ENCODE assay signal across 33 cellular contexts in genomic region chr9:71128796-71129195, GRCh38. TPM values are rescaled to one million over a fixed set of nuclear protein-coding genes. Genes with fewer than 3 reads are reported as not detected.
"Had no signal": no experiment of that assay in that cellular context is flagged by ENCODE, and none has a peak within 500 bp of the region (broad histone marks: within the 10 kb centered on the region; RNA-seq: fewer than 3 reads in every experiment).

No MANE protein-coding gene starts in this region.

- DNase-seq: activated CD4-positive, alpha-beta memory T cell treated with anti-CD3 and anti-CD28 coated beads, Interleukin-2, amount 10 ng/mL, durations not matched to agents 7 days and 5 days; activated CD4-positive, alpha-beta T cell treated with anti-CD3 and anti-CD28 coated beads for 1 hour; activated CD4-positive, alpha-beta T cell treated with anti-CD3 and anti-CD28 coated beads for 36 hours; activated CD4-positive, alpha-beta T cell treated with anti-CD3 and anti-CD28 coated beads for 48 hours; activated CD4-positive, alpha-beta T cell treated with anti-CD3 and anti-CD28 coated beads, Interleukin-2, amount 10 ng/mL, durations not matched to agents 7 days and 5 days; activated CD4-positive, alpha-beta T cell treated with anti-CD3 and anti-CD28 coated beads, Interleukin-2, amount 50 U/mL, for 48 hours; activated CD4-positive, CD25-positive, alpha-beta regulatory T cell; activated CD8-positive, alpha-beta memory T cell treated with anti-CD3 and anti-CD28 coated beads for 24 hours; activated CD8-positive, alpha-beta memory T cell treated with anti-CD3 and anti-CD28 coated beads, Interleukin-2, amount 10 ng/mL, durations not matched to agents 7 days and 5 days; activated CD8-positive, alpha-beta memory T cell treated with anti-CD3 and anti-CD28 coated beads, Interleukin-2, amount 50 U/mL, for 48 hours; activated CD8-positive, alpha-beta T cell treated with anti-CD3 and anti-CD28 coated beads, Interleukin-2, amount 10 ng/mL, durations not matched to agents 7 days and 5 days; activated effector memory CD4-positive, alpha-beta T cell treated with Interleukin-2 at 50 U/mL for 16 hours; activated gamma-delta T cell; activated naive CD4-positive, alpha-beta T cell treated with anti-CD3 and anti-CD28 coated beads, Interleukin-2, amount 10 ng/mL, durations not matched to agents 7 days and 5 days; activated naive CD4-positive, alpha-beta T cell treated with Interleukin-2 at 50 U/mL for 16 hours; activated naive CD8-positive, alpha-beta T cell treated with anti-CD3 and anti-CD28 coated beads, Interleukin-2, amount 10 ng/mL, durations not matched to agents 7 days and 5 days; activated naive CD8-positive, alpha-beta T cell treated with anti-CD3 and anti-CD28 coated beads, Interleukin-2, amount 50 U/mL, for 24 hours; activated T-cell treated with anti-CD3 and anti-CD28 coated beads, Interleukin-2, amount 50 U/mL, for 24 hours; activated T-cell treated with anti-CD3 and anti-CD28 coated beads, Interleukin-2, amount 50 U/mL, for 48 hours; amygdala; anterior cingulate cortex; T-cell; T-helper 17 cell had no signal

- H3K36me3 Mint-ChIP-seq: activated CD8-positive, alpha-beta memory T cell treated with anti-CD3 and anti-CD28 coated beads, Interleukin-2, amount 10 ng/mL, durations not matched to agents 7 days and 5 days; activated naive CD4-positive, alpha-beta T cell treated with anti-CD3 and anti-CD28 coated beads, Interleukin-2, amount 10 ng/mL, durations not matched to agents 7 days and 5 days; activated naive CD4-positive, alpha-beta T cell treated with anti-CD3 and anti-CD28 coated beads, Interleukin-2, amount 50 U/mL, for 24 hours; activated naive CD8-positive, alpha-beta T cell; activated naive CD8-positive, alpha-beta T cell treated with anti-CD3 and anti-CD28 coated beads, Interleukin-2, amount 10 ng/mL, durations not matched to agents 7 days and 5 days; brain; T-cell had no signal

- H3K27me3 Mint-ChIP-seq: activated CD4-positive, alpha-beta memory T cell treated with anti-CD3 and anti-CD28 coated beads, Interleukin-2, amount 10 ng/mL, durations not matched to agents 7 days and 5 days; activated CD8-positive, alpha-beta memory T cell treated with anti-CD3 and anti-CD28 coated beads, Interleukin-2, amount 10 ng/mL, durations not matched to agents 7 days and 5 days; activated naive CD4-positive, alpha-beta T cell treated with anti-CD3 and anti-CD28 coated beads, Interleukin-2, amount 10 ng/mL, durations not matched to agents 7 days and 5 days; activated naive CD8-positive, alpha-beta T cell treated with anti-CD3 and anti-CD28 coated beads, Interleukin-2, amount 10 ng/mL, durations not matched to agents 7 days and 5 days; activated naive CD8-positive, alpha-beta T cell treated with anti-CD3 and anti-CD28 coated beads, Interleukin-2, amount 50 U/mL, for 24 hours had no signal

- H3K9me3 Mint-ChIP-seq: activated CD4-positive, alpha-beta memory T cell treated with anti-CD3 and anti-CD28 coated beads, Interleukin-2, amount 10 ng/mL, durations not matched to agents 7 days and 5 days; activated CD4-positive, alpha-beta T cell treated with anti-CD3 and anti-CD28 coated beads, Interleukin-2, amount 10 ng/mL, durations not matched to agents 7 days and 5 days; activated naive CD4-positive, alpha-beta T cell treated with anti-CD3 and anti-CD28 coated beads, Interleukin-2, amount 10 ng/mL, durations not matched to agents 7 days and 5 days; activated naive CD4-positive, alpha-beta T cell treated with anti-CD3 and anti-CD28 coated beads, Interleukin-2, amount 50 U/mL, for 24 hours; activated naive CD8-positive, alpha-beta T cell treated with anti-CD3 and anti-CD28 coated beads, Interleukin-2, amount 10 ng/mL, durations not matched to agents 7 days and 5 days; activated naive CD8-positive, alpha-beta T cell treated with anti-CD3 and anti-CD28 coated beads, Interleukin-2, amount 50 U/mL, for 24 hours; activated T-cell treated with anti-CD3 and anti-CD28 coated beads, Interleukin-2, amount 50 U/mL, for 24 hours; activated T-helper 2 cell treated with anti-CD3 and anti-CD28 coated beads, Interferon-gamma antibody, Interleukin-2, Interleukin-4, amounts not matched to agents 10 μg/mL and 5 μg/mL and 100 μg/mL, durations not matched to agents 14 hours and 24 hours and 36 hours; brain; central memory CD8-positive, alpha-beta T cell had no signal

- H3K4me1 Mint-ChIP-seq: activated CD4-positive, alpha-beta memory T cell treated with anti-CD3 and anti-CD28 coated beads, Interleukin-2, amount 10 ng/mL, durations not matched to agents 7 days and 5 days; activated CD4-positive, alpha-beta T cell treated with anti-CD3 and anti-CD28 coated beads for 36 hours; activated CD4-positive, alpha-beta T cell treated with anti-CD3 and anti-CD28 coated beads, Interleukin-2, amount 10 ng/mL, durations not matched to agents 7 days and 5 days; activated CD8-positive, alpha-beta memory T cell treated with anti-CD3 and anti-CD28 coated beads, Interleukin-2, amount 10 ng/mL, durations not matched to agents 7 days and 5 days; activated naive CD4-positive, alpha-beta T cell treated with anti-CD3 and anti-CD28 coated beads, Interleukin-2, amount 10 ng/mL, durations not matched to agents 7 days and 5 days; activated naive CD4-positive, alpha-beta T cell treated with anti-CD3 and anti-CD28 coated beads, Interleukin-2, amount 50 U/mL, for 24 hours; activated naive CD8-positive, alpha-beta T cell treated with anti-CD3 and anti-CD28 coated beads, Interleukin-2, amount 10 ng/mL, durations not matched to agents 7 days and 5 days; activated naive CD8-positive, alpha-beta T cell treated with anti-CD3 and anti-CD28 coated beads, Interleukin-2, amount 50 U/mL, for 24 hours; central memory CD8-positive, alpha-beta T cell; T-cell; T-helper 17 cell had no signal

- H3K27ac Mint-ChIP-seq: activated CD4-positive, alpha-beta memory T cell treated with anti-CD3 and anti-CD28 coated beads, Interleukin-2, amount 10 ng/mL, durations not matched to agents 7 days and 5 days; activated CD4-positive, alpha-beta T cell treated with anti-CD3 and anti-CD28 coated beads for 36 hours; activated CD4-positive, alpha-beta T cell treated with anti-CD3 and anti-CD28 coated beads, Interleukin-2, amount 10 ng/mL, durations not matched to agents 7 days and 5 days; activated CD8-positive, alpha-beta memory T cell treated with anti-CD3 and anti-CD28 coated beads, Interleukin-2, amount 10 ng/mL, durations not matched to agents 7 days and 5 days; activated CD8-positive, alpha-beta T cell treated with anti-CD3 and anti-CD28 coated beads, Interleukin-2, amount 10 ng/mL, durations not matched to agents 7 days and 5 days; activated naive CD4-positive, alpha-beta T cell treated with anti-CD3 and anti-CD28 coated beads, Interleukin-2, amount 10 ng/mL, durations not matched to agents 7 days and 5 days; activated naive CD4-positive, alpha-beta T cell treated with anti-CD3 and anti-CD28 coated beads, Interleukin-2, amount 50 U/mL, for 24 hours; activated naive CD8-positive, alpha-beta T cell; activated naive CD8-positive, alpha-beta T cell treated with anti-CD3 and anti-CD28 coated beads, Interleukin-2, amount 10 ng/mL, durations not matched to agents 7 days and 5 days; activated naive CD8-positive, alpha-beta T cell treated with anti-CD3 and anti-CD28 coated beads, Interleukin-2, amount 50 U/mL, for 24 hours; activated T-cell treated with anti-CD3 and anti-CD28 coated beads, Interleukin-2, amount 50 U/mL, for 24 hours; activated T-helper 2 cell treated with anti-CD3 and anti-CD28 coated beads, Interferon-gamma antibody, Interleukin-2, Interleukin-4, amounts not matched to agents 10 μg/mL and 5 μg/mL and 100 μg/mL, durations not matched to agents 14 hours and 24 hours and 36 hours; brain; T-cell; T-helper 17 cell had no signal

- H3K4me3 Mint-ChIP-seq: activated CD4-positive, alpha-beta memory T cell treated with anti-CD3 and anti-CD28 coated beads, Interleukin-2, amount 10 ng/mL, durations not matched to agents 7 days and 5 days; activated CD4-positive, alpha-beta T cell treated with anti-CD3 and anti-CD28 coated beads for 36 hours; activated CD4-positive, alpha-beta T cell treated with anti-CD3 and anti-CD28 coated beads, Interleukin-2, amount 10 ng/mL, durations not matched to agents 7 days and 5 days; activated CD8-positive, alpha-beta memory T cell treated with anti-CD3 and anti-CD28 coated beads, Interleukin-2, amount 10 ng/mL, durations not matched to agents 7 days and 5 days; activated CD8-positive, alpha-beta T cell treated with anti-CD3 and anti-CD28 coated beads, Interleukin-2, amount 10 ng/mL, durations not matched to agents 7 days and 5 days; activated naive CD4-positive, alpha-beta T cell treated with anti-CD3 and anti-CD28 coated beads, Interleukin-2, amount 10 ng/mL, durations not matched to agents 7 days and 5 days; activated naive CD4-positive, alpha-beta T cell treated with anti-CD3 and anti-CD28 coated beads, Interleukin-2, amount 50 U/mL, for 24 hours; activated naive CD8-positive, alpha-beta T cell; activated naive CD8-positive, alpha-beta T cell treated with anti-CD3 and anti-CD28 coated beads, Interleukin-2, amount 10 ng/mL, durations not matched to agents 7 days and 5 days; activated naive CD8-positive, alpha-beta T cell treated with anti-CD3 and anti-CD28 coated beads, Interleukin-2, amount 50 U/mL, for 24 hours; activated T-cell treated with anti-CD3 and anti-CD28 coated beads, Interleukin-2, amount 50 U/mL, for 24 hours; brain; central memory CD8-positive, alpha-beta T cell; T-cell; T-helper 17 cell had no signal

- ATAC-seq: activated CD4-positive, alpha-beta T cell treated with anti-CD3 and anti-CD28 coated beads for 36 hours; activated CD4-positive, CD25-positive, alpha-beta regulatory T cell treated with anti-CD3 and anti-CD28 coated beads, Interleukin-2, amount 50 U/mL, for 24 hours; activated CD8-positive, alpha-beta memory T cell treated with anti-CD3 and anti-CD28 coated beads, Interleukin-2, amount 10 ng/mL, durations not matched to agents 7 days and 5 days; activated CD8-positive, alpha-beta T cell treated with anti-CD3 and anti-CD28 coated beads, Interleukin-2, amount 10 ng/mL, durations not matched to agents 7 days and 5 days; activated naive CD8-positive, alpha-beta T cell treated with anti-CD3 and anti-CD28 coated beads, Interleukin-2, amount 50 U/mL, for 24 hours; T-cell; T-helper 17 cell had no signal

RNA-seq across cellular contexts. Expression of gene TRPM3, which starts 7.4 kb away (rescaled TPM):
- total RNA-seq: activated CD4-positive, alpha-beta memory T cell treated with anti-CD3 and anti-CD28 coated beads, Interleukin-2, amount 10 ng/mL, durations not matched to agents 7 days and 5 days; activated CD4-positive, alpha-beta T cell treated with anti-CD3 and anti-CD28 coated beads for 36 hours; activated CD4-positive, alpha-beta T cell treated with anti-CD3 and anti-CD28 coated beads, Interleukin-2, amount 10 ng/mL, durations not matched to agents 7 days and 5 days; activated CD8-positive, alpha-beta memory T cell treated with anti-CD3 and anti-CD28 coated beads, Interleukin-2, amount 10 ng/mL, durations not matched to agents 7 days and 5 days; activated CD8-positive, alpha-beta T cell treated with anti-CD3 and anti-CD28 coated beads, Interleukin-2, amount 10 ng/mL, durations not matched to agents 7 days and 5 days; activated naive CD8-positive, alpha-beta T cell treated with anti-CD3 and anti-CD28 coated beads, Interleukin-2, amount 10 ng/mL, durations not matched to agents 7 days and 5 days; activated T-helper 2 cell treated with anti-CD3 and anti-CD28 coated beads, Interferon-gamma antibody, Interleukin-2, Interleukin-4, amounts not matched to agents 10 μg/mL and 5 μg/mL and 100 μg/mL, durations not matched to agents 14 hours and 24 hours and 36 hours; bronchial epithelial cell; chondrocyte; T-cell; T-helper 1 cell treated with Interleukin-12 subunit alpha and Interleukin-12 subunit beta and Interleukin-4 antibody, amounts not matched to agents 30 ng/mL and 1 ng/mL, for 36 hours; T-helper 17 cell; T-helper 2 cell treated with Interferon-gamma antibody and Interleukin-4, amounts not matched to agents 100 ng/mL and 5 ng/mL, for 36 hours had no signal
